8 cellular contexts compared by ENCODE assay signal in the genomic region with DNA sequence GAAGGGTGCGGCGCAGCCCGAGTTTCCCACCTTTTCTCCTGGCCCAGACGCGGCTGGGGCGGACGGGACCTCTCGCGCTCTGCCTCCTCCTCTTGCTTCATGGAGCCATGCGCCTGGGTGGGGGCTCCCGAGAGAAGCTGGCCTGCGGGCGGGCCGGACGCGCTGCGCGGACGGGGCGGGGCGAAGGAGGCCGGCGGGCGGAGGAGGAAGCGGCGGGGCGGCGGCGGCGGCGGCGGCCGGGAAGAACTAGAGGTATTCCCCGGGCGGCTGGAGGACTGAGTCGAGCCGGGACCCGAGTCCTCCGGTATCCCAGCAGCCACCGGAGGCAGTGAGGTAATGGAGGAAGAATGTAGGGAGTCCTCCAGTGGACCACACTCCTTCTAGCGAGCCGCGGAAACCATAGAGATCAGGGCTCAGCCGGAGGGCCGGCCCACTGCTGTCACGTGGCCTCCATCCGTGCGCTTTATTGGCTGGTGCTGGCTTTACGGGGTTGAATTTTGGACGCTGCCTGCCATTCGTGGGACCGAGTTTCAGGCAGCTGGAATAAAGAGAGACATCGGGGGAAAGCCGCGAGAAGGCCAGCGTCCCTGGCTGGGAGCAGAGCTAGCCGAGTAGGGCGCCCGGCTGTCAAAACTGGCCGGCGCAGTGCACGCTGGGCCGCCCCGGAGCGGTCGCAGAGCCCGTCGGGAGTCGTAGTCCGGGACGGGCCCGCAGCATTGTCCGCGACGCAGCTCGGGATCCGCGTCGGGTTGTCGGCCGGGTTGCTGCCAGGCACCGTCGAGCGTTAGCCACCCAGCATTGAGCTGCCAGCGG. TPM values are rescaled to one million over a fixed set of nuclear protein-coding genes. Genes with fewer than 3 reads are reported as not detected.
DNase-seq lines count a peak whose midpoint lies in the region; ATAC-seq and TF ChIP-seq lines count a peak whose summit lies in the region.
"Not testable (repeated sequence)": the region's sequence is repeated elsewhere in the genome, so short reads cannot be mapped to it uniquely, and the experiment has no call there.

A gene (minus strand): TSS at position 177 of the 813 bp plus-strand sequence. CDS start 11,722 bp downstream, outside the sequence.

- peaks cover 38% of the 10 kb centered on the region for H3K4me1 Mint-ChIP-seq in T-helper 2 cell treated with Interferon-gamma antibody and Interleukin-4, amounts not matched to agents 5 μg/mL and 100 μg/mL, for 36 hours (ENCODE audit: low read depth)

- H3K36me3 Mint-ChIP-seq in T-helper 2 cell treated with Interferon-gamma antibody and Interleukin-4, amounts not matched to agents 5 μg/mL and 100 μg/mL, for 36 hours (ENCODE audit: low read depth) = peaks cover 20% of the 10 kb centered on the region

- not testable (repeated sequence) for TF ChIP-seq EP300 in ovary (IDR thresholded peaks at IDR 0.05); suprapubic skin (IDR thresholded peaks at IDR 0.05)

- peak within 1 kb of the TSS; percentile 66 for H3K4me3 ChIP-seq in GM12864 (ENCODE audit: low read depth, low read length)
- peak within 1 kb of the TSS in 3 of 4 donors; percentile 10 to 93 (median 56) for H3K4me3 ChIP-seq in adrenal gland
- peak within 1 kb of the TSS; percentile 83 for H3K4me3 ChIP-seq in cardiac muscle cell
- H3K4me3 ChIP-seq in ovary = peak within 1 kb of the TSS; percentile 65
- peak within 1 kb of the TSS; percentile 67 for H3K4me3 ChIP-seq in suprapubic skin

- TF ChIP-seq POLR2A in adrenal gland (IDR thresholded peaks at IDR 0.05) (peak; percentile 42 to 63), ovary (IDR thresholded peaks at IDR 0.05) (peak; percentile 66), suprapubic skin (IDR thresholded peaks at IDR 0.05) (peak in 1 of 2 donors; percentile 39)

- not testable (repeated sequence) for H3K27me3 ChIP-seq in adrenal gland, cardiac muscle cell, ovary, suprapubic skin

- not testable (repeated sequence) for TF ChIP-seq CTCF in GM12864 (IDR thresholded peaks at IDR 0.05; ENCODE audit: low read depth, low read length, missing control alignments); adrenal gland (IDR thresholded peaks at IDR 0.05); cardiac muscle cell (IDR thresholded peaks at IDR 0.05; ENCODE audit: low read depth, low read length); ovary (IDR thresholded peaks at IDR 0.05); suprapubic skin (IDR thresholded peaks at IDR 0.05)

- intact Hi-C loops in adrenal gland (cut with DNase I) = not testable (repeated sequence)
- intact Hi-C loops in ovary (cut with DNase I) = loop anchor here in 1 of 4 donors (10.0 kb wide), 1 partner anchor 209 kb away; a partner anchor contains a TSS

- H3K36me3 ChIP-seq in adrenal gland (replicated peaks in 1 of 2) = peaks cover 0 to 12% of the 10 kb centered on the region in 2 donors
- H3K36me3 ChIP-seq in cardiac muscle cell, ovary, suprapubic skin: not testable (repeated sequence)

- not testable (repeated sequence) for H3K9me3 ChIP-seq in adrenal gland (replicated peaks in 1 of 3); cardiac muscle cell (ENCODE audit: low read depth); ovary; suprapubic skin

- peak within 1 kb of the TSS; percentile 99 for H3K4me3 Mint-ChIP-seq in T-helper 2 cell treated with Interferon-gamma antibody and Interleukin-4, amounts not matched to agents 5 μg/mL and 100 μg/mL, for 36 hours

- H3K27ac Mint-ChIP-seq in T-helper 2 cell treated with Interferon-gamma antibody and Interleukin-4, amounts not matched to agents 5 μg/mL and 100 μg/mL, for 36 hours = peak within 1 kb of the TSS; percentile 90

- H3K4me1 ChIP-seq in adrenal gland (replicated peaks in 1 of 2) (peaks cover 26 to 47% of the 10 kb centered on the region in 2 donors), cardiac muscle cell (ENCODE audit: low read depth) (peaks cover 20% of the 10 kb centered on the region), suprapubic skin (peaks cover 29% of the 10 kb centered on the region)
- not testable (repeated sequence) for H3K4me1 ChIP-seq in ovary (ENCODE audit: insufficient read depth)

- peak; percentile 95 for ATAC-seq in HG02610 (IDR thresholded peaks at IDR 0.05; ENCODE audit: unreplicated experiment)

- H3K27ac ChIP-seq in adrenal gland = peak within 1 kb of the TSS; percentile 52 to 97 (median 92)
- H3K27ac ChIP-seq in cardiac muscle cell = peak within 1 kb of the TSS; percentile 98
- H3K27ac ChIP-seq in ovary = peak within 1 kb of the TSS; percentile 85 to 92
- H3K27ac ChIP-seq in suprapubic skin = peak within 1 kb of the TSS; percentile 90

- not testable (repeated sequence) for H3K27me3 Mint-ChIP-seq in T-helper 2 cell treated with Interferon-gamma antibody and Interleukin-4, amounts not matched to agents 5 μg/mL and 100 μg/mL, for 36 hours (ENCODE audit: low read depth)

- H3K9me3 Mint-ChIP-seq in T-helper 2 cell treated with Interferon-gamma antibody and Interleukin-4, amounts not matched to agents 5 μg/mL and 100 μg/mL, for 36 hours = not testable (repeated sequence)

- not testable (repeated sequence) for DNase-seq in GM12864 (ENCODE audit: low read depth)
- DNase-seq in NCI-H1092 (lab: John Stamatoyannopoulos, UW) (peak; percentile 4), adrenal gland (peak; percentile 73 to 92 (median 84)), cardiac muscle cell (ENCODE audit: low read depth in 1 of 2, low spot score in 1 of 2) (peak; percentile 66 to 73), ovary (peak; percentile 76 to 86 (median 82)), suprapubic skin (ENCODE audit: low spot score in 2 of 2) (peak; percentile 84 to 87)
- DNase-seq in T-helper 2 cell treated with Interferon-gamma antibody and Interleukin-4, amounts not matched to agents 5 μg/mL and 100 μg/mL, for 36 hours (ENCODE audit: low spot score) = peak; percentile 82

- WGBS in adrenal gland, 4 donors = 0 to 1% methylated on average over 37 to 69 of the region's 85 CpGs; no CpG with 5 or more reads in 2 of the 4 donors
- WGBS in ovary, 3 donors = 0 to 4% (median 0%) methylated on average over 5 to 67 of the region's 85 CpGs
- 0% methylated on average over 10 of the region's 85 CpGs for WGBS in suprapubic skin

RNA-seq across cellular contexts. Expression of the gene that starts here (rescaled TPM):
- total RNA-seq in adrenal gland (10 to 100 TPM in 6 of 8 donors, 1 to 10 TPM in 2; 7.2 to 18.3 (median 12.1) TPM), cardiac muscle cell (7.9 and 10.3 TPM in 2 replicates), ovary (10 to 100 TPM in 5 of 7 donors, 1 to 10 TPM in 2; 7.7 to 18.4 (median 15.7) TPM), suprapubic skin (10 to 100 TPM; 13.9 to 18.9 (median 16.1) TPM)
- polyA plus RNA-seq in adrenal gland (10 to 100 TPM; 12.5 to 16.2 (median 14.5) TPM), cardiac muscle cell (6.6 and 8.2 TPM in 2 replicates), ovary (10 to 100 TPM in 1 of 2 donors, 1 to 10 TPM in 1; 8.9 to 18.8 TPM)
